In genomic region chr18:45962461-45962860, GRCh38 we compare ENCODE assay signal across 9 cellular contexts. TPM values are rescaled to one million over a fixed set of nuclear protein-coding genes. Genes with fewer than 3 reads are reported as not detected.
DNase-seq lines count a peak whose midpoint lies in the region; TF ChIP-seq lines count a peak whose summit lies in the region.
"Had no signal": no experiment of that assay in that cellular context is flagged by ENCODE, and none has a peak within 500 bp of the region (broad histone marks: within the 10 kb centered on the region; RNA-seq: fewer than 3 reads in every experiment).

No MANE protein-coding gene starts in this region.

- in situ Hi-C loops in mammary epithelial cell (cut with MboI; ENCODE audit: low sequenced_read_pairs in 2 of 2): loop anchor here in 1 of 2 donors (10.0 kb wide), 1 partner anchor 112 kb away; the partner anchor contains the start of gene PSTPIP2

- TF ChIP-seq POLR2A in Peyer's patch (IDR thresholded peaks at IDR 0.05): no peak

- H3K27ac ChIP-seq in mammary epithelial cell (ENCODE audit: insufficient read depth, low read depth, low read length): no peak overlapping the region
- peak overlapping the region; percentile 87 for H3K27ac ChIP-seq in osteoblast (ENCODE audit: low read depth, low read length)
- H3K27ac ChIP-seq in WERI-Rb-1: no peak overlapping the region
- H3K27ac ChIP-seq in Peyer's patch: peak overlapping the region in 1 of 4 donors; percentile 18

- H3K4me3 ChIP-seq in GM12865 (ENCODE audit: low read depth, low read length): no peak overlapping the region
- H3K4me3 ChIP-seq in mammary epithelial cell (replicated peaks in 1 of 3; ENCODE audit: insufficient read depth in 1 of 3, low read depth in 2 of 3, low read length in 3 of 3): no peak overlapping the region
- H3K4me3 ChIP-seq in osteoblast (ENCODE audit: insufficient read depth, low read length): peak overlapping the region; percentile 1
- H3K4me3 ChIP-seq in WERI-Rb-1 (ENCODE audit: low read depth, low read length): no peak overlapping the region
- no peak overlapping the region for H3K4me3 ChIP-seq in Peyer's patch
- H3K4me3 ChIP-seq: right lobe of liver had no signal

- H2AFZ ChIP-seq in mammary epithelial cell (ENCODE audit: low read depth, low read length) (no peak overlapping the region), osteoblast (ENCODE audit: low read length) (no peak overlapping the region)

- TF ChIP-seq CTCF in GM12865 (IDR thresholded peaks at IDR 0.05; ENCODE audit: insufficient read depth, low read depth, low read length, missing control alignments): no peak
- TF ChIP-seq CTCF in mammary epithelial cell (conservative IDR thresholded peaks at IDR 0.05 in 1 of 2, IDR thresholded peaks at IDR 0.05 in 1 of 2; ENCODE audit: extremely low read depth in 1 of 2, insufficient read depth in 1 of 2, low read depth in 1 of 2, low read length in 2 of 2): no peak
- no peak for TF ChIP-seq CTCF in osteoblast (IDR thresholded peaks at IDR 0.05; ENCODE audit: extremely low read depth, low read depth, low read length)
- TF ChIP-seq CTCF in WERI-Rb-1 (IDR thresholded peaks at IDR 0.05; ENCODE audit: low read depth, low read length): no peak
- no peak for TF ChIP-seq CTCF in Peyer's patch (IDR thresholded peaks at IDR 0.05)

- H3K4me1 ChIP-seq in mammary epithelial cell (ENCODE audit: insufficient read depth, low read length): peaks cover 8% of the 10 kb centered on the region
- peaks cover 69% of the 10 kb centered on the region for H3K4me1 ChIP-seq in osteoblast (ENCODE audit: insufficient read depth, low read length)
- H3K4me1 ChIP-seq in Peyer's patch: peaks cover 0 to 8% (median 0%) of the 10 kb centered on the region in 4 donors

- 44% methylated on average over 2 of the region's 2 CpGs for WGBS in mammary epithelial cell (ENCODE audit: low coverage, missing lambda C conversion rate)

- H4K20me1 ChIP-seq in mammary epithelial cell (ENCODE audit: insufficient read depth, low read length) (no peaks in the 10 kb centered on the region), osteoblast (ENCODE audit: insufficient read depth, low read length) (no peaks in the 10 kb centered on the region)

- dilution Hi-C loops in mammary epithelial cell (cut with HindIII; ENCODE audit: low sequenced_read_pairs): loop anchor here (5.0 kb wide), 1 partner anchor 75 kb away; no protein-coding TSS in a partner anchor

- H3K36me3 ChIP-seq in mammary epithelial cell (ENCODE audit: insufficient read depth, low read length) (no peaks in the 10 kb centered on the region), osteoblast (ENCODE audit: insufficient read depth, low read length) (peaks cover 19% of the 10 kb centered on the region), WERI-Rb-1 (peaks cover 18% of the 10 kb centered on the region), Peyer's patch (no peaks in the 10 kb centered on the region)

- intact Hi-C loops in mammary epithelial cell (cut with micrococcal nuclease): no loop called here

- H3K4me2 ChIP-seq in mammary epithelial cell (ENCODE audit: insufficient read depth, low read depth, low read length) (no peak overlapping the region), osteoblast (ENCODE audit: insufficient read depth, low read length) (peak overlapping the region; percentile 46)

- peaks cover 74% of the 10 kb centered on the region for H3K79me2 ChIP-seq in mammary epithelial cell (ENCODE audit: insufficient read depth, low read length)
- H3K79me2 ChIP-seq in osteoblast (ENCODE audit: insufficient read depth, low read length): peaks cover 82% of the 10 kb centered on the region

- no peak overlapping the region for H3K9ac ChIP-seq in mammary epithelial cell (ENCODE audit: insufficient read depth, low read length)

- H3K27me3 ChIP-seq in mammary epithelial cell (ENCODE audit: insufficient read depth, low read length) (no peaks in the 10 kb centered on the region), osteoblast (ENCODE audit: insufficient read depth, low read length) (no peaks in the 10 kb centered on the region), WERI-Rb-1 (ENCODE audit: insufficient read depth, low read depth, severe bottlenecking) (no peaks in the 10 kb centered on the region), Peyer's patch (no peaks in the 10 kb centered on the region)
- H3K27me3 ChIP-seq: right lobe of liver had no signal

- DNase-seq in GM12865 (ENCODE audit: low read depth) (peak; percentile 35), NOMO-1 treated with dmso at 0.1 percent for 144 hours (lab: John Stamatoyannopoulos, UW; ENCODE audit: unreplicated experiment) (peak; percentile 5), mammary epithelial cell (peak; percentile 71), osteoblast (ENCODE audit: insufficient read length, low spot score, missing footprints) (peak; percentile 56), DMS 273 treated with DMSO at 0.1 percent for 48 hours (lab: John Stamatoyannopoulos, UW) (no peak), WERI-Rb-1 (no peak), GM19238 (ENCODE audit: insufficient read length, low spot score) (no peak), Peyer's patch (no peak)
- DNase-seq: right lobe of liver had no signal

- H3K9me3 ChIP-seq in mammary epithelial cell (replicated peaks; ENCODE audit: insufficient read depth, low read length) (no peaks in the 10 kb centered on the region), osteoblast (ENCODE audit: low read depth, low read length) (no peaks in the 10 kb centered on the region), WERI-Rb-1 (ENCODE audit: severe bottlenecking) (no peaks in the 10 kb centered on the region), Peyer's patch (no peaks in the 10 kb centered on the region)
- H3K9me3 ChIP-seq: right lobe of liver had no signal

- CTCF ChIA-PET in mammary epithelial cell (lab: Charles Lee; ENCODE audit: low non-redundant PET): no interaction called here

- BruUV-seq in mammary epithelial cell (replicated peaks; lab: Mats Ljungman, UMichigan): no TSS peak

RNA-seq across cellular contexts. Expression of gene EPG5, which starts 4.7 kb away (rescaled TPM):
- total RNA-seq in mammary epithelial cell: 10 to 100 TPM; 26.3 to 44.8 TPM
- polyA plus RNA-seq in mammary epithelial cell: 11.6 TPM
- polyA minus RNA-seq in mammary epithelial cell: 43.2 TPM
- 94.8 and 96.4 TPM in 2 replicates for total RNA-seq in osteoblast
- 10 to 100 TPM; 27.7 to 61.1 (median 33.3) TPM for total RNA-seq in Peyer's patch

Comparison
In these comparisons a context has a peak if more than half of its experiments do, and no peak if none do; other contexts are left out.
1. DNase-seq: peak in GM12865 (single experiment), NOMO-1 treated with dmso at 0.1 percent for 144 hours (single experiment), mammary epithelial cell (single experiment) and osteoblast (single experiment); none in DMS 273 treated with DMSO at 0.1 percent for 48 hours (single experiment), WERI-Rb-1 (single experiment), GM19238 (single experiment) and Peyer's patch (0 of 3).